9 cellular contexts compared by ENCODE assay signal in genomic region chr17:1647802-1648581, GRCh38. TPM values are rescaled to one million over a fixed set of nuclear protein-coding genes. Genes with fewer than 3 reads are reported as not detected.
DNase-seq lines count a peak whose midpoint lies in the region; ATAC-seq, FAIRE-seq and TF ChIP-seq lines count a peak whose summit lies in the region.
"Had no signal": no experiment of that assay in that cellular context is flagged by ENCODE, and none has a peak within 500 bp of the region (broad histone marks: within the 10 kb centered on the region; RNA-seq: fewer than 3 reads in every experiment).

No MANE protein-coding gene starts in this region.

- H3K23ac ChIP-seq in H1 (ENCODE audit: insufficient read length), result no peak overlapping the region

- H3K27ac ChIP-seq in OCI-LY7 (ENCODE audit: low read depth, low read length, poor library complexity, severe bottlenecking), result no peak overlapping the region
- no peak overlapping the region for H3K27ac ChIP-seq in H1 (ENCODE audit: low read depth, low read length)

- DNase-seq in DMS 273 (lab: John Stamatoyannopoulos, UW; ENCODE audit: unreplicated experiment), result peak; percentile 33
- DNase-seq in DMS 273 treated with DMSO at 0.1 percent for 48 hours (lab: John Stamatoyannopoulos, UW), result no peak
- no peak for DNase-seq in OCI-LY7 (ENCODE audit: low spot score)
- DNase-seq in H1 (ENCODE audit: low read depth in 1 of 2, low spot score in 2 of 2), result peak in 1 of 2 experiments; percentile 85
- DNase-seq in naive B cell, result no peak
- no peak for DNase-seq in NCI-H1048 (lab: John Stamatoyannopoulos, UW)
- no peak for DNase-seq in D721Med (ENCODE audit: insufficient read length, low spot score)

- peak overlapping the region; percentile 40; the same call in 1 of the 2 replicates for H2BK20ac ChIP-seq in H1 (ENCODE audit: low read length)

- H3K36me3 Mint-ChIP-seq in naive B cell, result peaks cover 0 to 2% of the 10 kb centered on the region in 2 donors

- H3K9ac ChIP-seq in H1 (replicated peaks in 1 of 4; ENCODE audit: extremely low read depth in 1 of 4, low read depth in 3 of 4, low read length in 3 of 4), result no peak overlapping the region

- H3K4me2 ChIP-seq in OCI-LY7 (ENCODE audit: low read length), result peak overlapping the region; percentile 49
- peak overlapping the region; percentile 70 to 92 for H3K4me2 ChIP-seq in H1 (ENCODE audit: insufficient read depth in 1 of 2, low read depth in 2 of 2, low read length in 2 of 2)

- H3K4me1 ChIP-seq in OCI-LY7 (ENCODE audit: insufficient read depth, low read length, poor library complexity, severe bottlenecking), result peaks cover 36% of the 10 kb centered on the region
- peaks cover 0 to 39% (median 25%) of the 10 kb centered on the region in 4 experiments; a peak in 6 of 7 replicates for H3K4me1 ChIP-seq in H1 (replicated peaks in 1 of 4; ENCODE audit: control insufficient read depth in 3 of 4, insufficient read depth in 4 of 4, low read length in 3 of 4)

- TF ChIP-seq POLR2A in H1 (IDR thresholded peaks at IDR 0.05; ENCODE audit: control extremely low read depth in 1 of 2, low read depth in 2 of 2, low read length in 2 of 2), result no peak

- no peaks in the 10 kb centered on the region for H3K79me1 ChIP-seq in H1 (ENCODE audit: low read depth, low read length)

- H2BK12ac ChIP-seq in H1 (ENCODE audit: low read depth, low read length), result peak overlapping the region; percentile 60; the same call in 1 of the 2 replicates

- H2AFZ ChIP-seq in OCI-LY7 (ENCODE audit: low read length) (no peak overlapping the region), H1 (ENCODE audit: low read length) (peak overlapping the region; percentile 64; the same call in 1 of the 2 replicates)

- ATAC-seq in naive B cell (ENCODE audit: low read depth in 2 of 2), result no peak
- no peak for ATAC-seq in GM18520 (IDR thresholded peaks at IDR 0.05; ENCODE audit: unreplicated experiment)

- peak overlapping the region; percentile 81 for H2BK15ac ChIP-seq in H1 (ENCODE audit: low read length)

- H4K5ac ChIP-seq in H1 (ENCODE audit: insufficient read length, low read depth, low read length), result no peak overlapping the region

- H3K9me3 ChIP-seq in OCI-LY7 (ENCODE audit: low read length), result no peaks in the 10 kb centered on the region
- no peaks in the 10 kb centered on the region for H3K9me3 ChIP-seq in H1 (ENCODE audit: insufficient read depth in 2 of 2, low read depth in 1 of 2, low read length in 1 of 2)

- CTCF ChIA-PET in OCI-LY7 (lab: Charles Lee; ENCODE audit: unreplicated experiment), result interaction anchor here (0.6 to 1.3 kb wide), 2 partner anchors 69 to 74 kb away, joined by 3 read pairs; no protein-coding TSS in a partner anchor
- CTCF ChIA-PET in H1 (lab: Charles Lee; ENCODE audit: partially characterized antibody), result interaction anchor here (0.6 to 3.0 kb wide), 21 partner anchors 11 to 1280 kb away, joined by 3 to 18 read pairs (median 4); partner anchors contain the start of gene MYO1C

- peak overlapping the region; percentile 61 to 86 (median 74) for H3K4me3 Mint-ChIP-seq in naive B cell

- no peak overlapping the region for H3K56ac ChIP-seq in H1 (replicated peaks; ENCODE audit: insufficient read length, low read depth, low read length)

- H3K9me3 Mint-ChIP-seq in naive B cell, result no peaks in the 10 kb centered on the region

- H4K20me1 ChIP-seq in OCI-LY7 (ENCODE audit: insufficient read depth, low read length) (peaks cover 4% of the 10 kb centered on the region; the same call in 1 of the 2 replicates), H1 (replicated peaks in 1 of 2; ENCODE audit: control insufficient read depth in 1 of 2, insufficient read depth in 2 of 2, low read length in 2 of 2) (peaks cover 9 to 20% of the 10 kb centered on the region in 2 experiments)

- H2AK5ac ChIP-seq in H1 (ENCODE audit: low read depth, low read length), result peak overlapping the region; percentile 84; the same call in 1 of the 2 replicates

- peak overlapping the region; percentile 41; the same call in 1 of the 2 replicates for H4K8ac ChIP-seq in H1 (ENCODE audit: extremely low read depth, insufficient read depth, low read length)

- no peak overlapping the region for H3K14ac ChIP-seq in H1 (ENCODE audit: insufficient read length)

- H3K27ac Mint-ChIP-seq in naive B cell, result peak overlapping the region in 2 of 6 donors; percentile 21 to 52

- TF ChIP-seq RAD21 in H1 (IDR thresholded peaks at IDR 0.05 in 1 of 2, conservative IDR thresholded peaks at IDR 0.05 in 1 of 2; ENCODE audit: low read depth in 2 of 2, low read length in 2 of 2), result peak; percentile 23 to 41; a peak in 3 of 4 replicates

- no peak overlapping the region for H2BK120ac ChIP-seq in H1 (replicated peaks; ENCODE audit: low read depth, low read length)

- no peaks in the 10 kb centered on the region for H3K27me3 Mint-ChIP-seq in naive B cell

- peak overlapping the region; percentile 54 for H4K91ac ChIP-seq in H1 (replicated peaks; ENCODE audit: insufficient read length, low read length)

- TF ChIP-seq EP300 in H1 (IDR thresholded peaks at IDR 0.05; ENCODE audit: borderline replicate concordance in 1 of 2, low read depth in 2 of 2, low read length in 2 of 2), result no peak

- H3K4ac ChIP-seq in H1 (replicated peaks; ENCODE audit: insufficient read length, low read depth, low read length), result no peak overlapping the region

- no peaks in the 10 kb centered on the region for H3K9me2 ChIP-seq in OCI-LY7 (ENCODE audit: insufficient read depth, low read length)

- POLR2A ChIA-PET in OCI-LY7 (lab: Charles Lee) (no interaction called here), H1 (lab: Charles Lee; ENCODE audit: partially characterized antibody) (interaction anchor here (1.7 to 6.5 kb wide), 4 partner anchors 15 to 69 kb away, joined by 4 to 65 read pairs (median 8); partner anchors contain the start of gene SLC43A2)

- H3K36me3 ChIP-seq in OCI-LY7 (ENCODE audit: insufficient read depth, low read length), result peaks cover 43% of the 10 kb centered on the region
- peaks cover 16 to 25% (median 23%) of the 10 kb centered on the region in 4 experiments for H3K36me3 ChIP-seq in H1 (ENCODE audit: control insufficient read depth in 2 of 4, insufficient read depth in 4 of 4, low read length in 3 of 4)

- H3K27me3 ChIP-seq in H1 (replicated peaks in 1 of 4; ENCODE audit: control insufficient read depth in 3 of 4, extremely low read depth in 1 of 4, insufficient read depth in 3 of 4, low read length in 3 of 4), result peaks cover 0 to 19% (median 8%) of the 10 kb centered on the region in 4 experiments; a peak in 5 of 7 replicates

- H2BK5ac ChIP-seq in H1 (ENCODE audit: low read depth, low read length), result peak overlapping the region; percentile 16; the same call in 1 of the 2 replicates

- 46% methylated on average over 29 of the region's 29 CpGs; no CpG with 5 or more reads in 1 of the 2 experiments for WGBS in H1 (ENCODE audit: extremely low coverage in 1 of 2, insufficient coverage in 1 of 2, insufficient read length in 1 of 2, insufficient replicate concordance in 2 of 2, low coverage in 1 of 2, low lambda C conversion rate in 2 of 2, missing lambda C conversion rate in 1 of 2), 2 experiments

- H3K4me3 ChIP-seq in OCI-LY7 (ENCODE audit: low read depth, low read length, poor library complexity, severe bottlenecking) (peak overlapping the region; percentile 4), H1 (ENCODE audit: extremely low read depth in 1 of 4, insufficient read depth in 2 of 4, low read depth in 3 of 4, low read length in 4 of 4) (peak overlapping the region; percentile 37 to 71 (median 47))

- BruUV-seq in OCI-LY7 (replicated peaks; lab: Mats Ljungman, UMichigan), result no TSS peak

- peak overlapping the region; percentile 24 for H3K18ac ChIP-seq in H1 (ENCODE audit: extremely low read depth, low read length)

- peaks cover 12% of the 10 kb centered on the region; the same call in 1 of the 2 replicates for H3K23me2 ChIP-seq in H1 (ENCODE audit: low read depth, low read length)

- no peak for FAIRE-seq in H1 (lab: Jason Lieb, UNC)
- FAIRE-seq in D721Med (lab: Jason Lieb, UNC), result no peak
- FAIRE-seq: A204.1 had no signal

- peaks cover 32 to 46% (median 33%) of the 10 kb centered on the region in 3 donors for H3K4me1 Mint-ChIP-seq in naive B cell

- intact Hi-C loops in OCI-LY7 (cut with micrococcal nuclease; ENCODE audit: unreplicated experiment), result loop anchor here (5.0 kb wide), 1 partner anchor 76 kb away; no protein-coding TSS in a partner anchor

- H3K79me2 ChIP-seq in OCI-LY7 (ENCODE audit: insufficient read depth, low read depth, low read length), result no peaks in the 10 kb centered on the region
- H3K79me2 ChIP-seq in H1 (ENCODE audit: control insufficient read depth in 1 of 2, insufficient read depth in 2 of 2, low read length in 2 of 2), result no peaks in the 10 kb centered on the region

- no peak for TF ChIP-seq CTCF in OCI-LY7 (conservative IDR thresholded peaks at IDR 0.05; ENCODE audit: low read length)
- peak; percentile 63 to 72 (median 70) for TF ChIP-seq CTCF in H1 (IDR thresholded peaks at IDR 0.05; ENCODE audit: control extremely low read depth in 1 of 3, insufficient read depth in 1 of 3, low read depth in 1 of 3, low read length in 3 of 3)
- TF ChIP-seq CTCF in D721Med (IDR thresholded peaks at IDR 0.05; ENCODE audit: insufficient read depth, missing control alignments), result no peak

RNA-seq across cellular contexts. Expression of gene RILP, which starts 1.7 kb away (rescaled TPM):
- 0.82 and 3.2 TPM in 2 replicates for total RNA-seq in OCI-LY7 (2014; rRNA removed; shearing (Covaris generic))
- 0.59 and 1.2 TPM in 2 replicates for total RNA-seq in OCI-LY7 (2022)
- total RNA-seq in H1 (2021; fragmentation: NEBNext Ultra II Directional; extraction: Animal tissue kit (Norgen Biotek cat#: 25700)), result 6.0 and 7.2 TPM in 2 replicates
- polyA plus RNA-seq in H1 (2011; rRNA removed) (6.8 and 10.3 TPM in 2 replicates), naive B cell (ENCODE audit: low read depth in 6 of 6) (1 to 10 TPM in 4 of 6 donors, under 1 TPM in 1, not detected in 1; 0.97 to 1.9 (median 1.3) TPM)
- polyA plus RNA-seq in H1 (2011; cell fraction: cytosol; rRNA removed), result 8.8 TPM
- polyA plus RNA-seq in H1 (2011; cell fraction: nucleus; rRNA removed), result 8.7 TPM
- polyA plus RNA-seq in H1 (2012, experiment 1 of 2), result 5.5 to 9.1 TPM (median 7.5 TPM) in 4 replicates
- 5.8 TPM for polyA plus RNA-seq in H1 (2012, experiment 2 of 2)
- 13.2 TPM for polyA plus RNA-seq in H1 (2013, experiment 1 of 2)
- polyA plus RNA-seq in H1 (2013, experiment 2 of 2), result 13.9 TPM
- 2.0 and 3.0 TPM in 2 replicates for polyA minus RNA-seq in H1 (2011; rRNA and poly(A)+ RNA removed)
- polyA minus RNA-seq in H1 (2011; cell fraction: cytosol; rRNA and poly(A)+ RNA removed), result 3.5 TPM
- polyA minus RNA-seq in H1 (2011; cell fraction: nucleus; rRNA and poly(A)+ RNA removed), result 3.0 TPM

RNA-seq across cellular contexts. Expression of gene SCARF1, which starts 2.5 kb away (rescaled TPM):
- 0.19 and 0.31 TPM in 2 replicates for total RNA-seq in OCI-LY7 (2014; rRNA removed; shearing (Covaris generic))
- total RNA-seq in OCI-LY7 (2022), result 0.29 and 0.41 TPM in 2 replicates
- 1.6 TPM in 2 replicates for total RNA-seq in H1 (2021; fragmentation: NEBNext Ultra II Directional; extraction: Animal tissue kit (Norgen Biotek cat#: 25700))
- polyA plus RNA-seq in H1 (2011; rRNA removed) (1.1 and 1.5 TPM in 2 replicates), naive B cell (ENCODE audit: low read depth in 6 of 6) (under 1 TPM in 2 of 6 donors, not detected in 4; 0.13 to 0.32 TPM)
- 0.98 TPM for polyA plus RNA-seq in H1 (2011; cell fraction: cytosol; rRNA removed)
- polyA plus RNA-seq in H1 (2011; cell fraction: nucleus; rRNA removed), result 3.0 TPM
- polyA plus RNA-seq in H1 (2012, experiment 1 of 2), result 0.55 to 1.3 TPM (median 0.90 TPM) in 4 replicates
- 0.55 TPM for polyA plus RNA-seq in H1 (2012, experiment 2 of 2)
- 3.5 TPM for polyA plus RNA-seq in H1 (2013, experiment 1 of 2)
- polyA plus RNA-seq in H1 (2013, experiment 2 of 2), result 3.3 TPM
- polyA minus RNA-seq in H1 (2011; rRNA and poly(A)+ RNA removed), result 0.49 and 0.50 TPM in 2 replicates
- polyA minus RNA-seq in H1 (2011; cell fraction: cytosol; rRNA and poly(A)+ RNA removed), result not detected
- 1.5 TPM for polyA minus RNA-seq in H1 (2011; cell fraction: nucleus; rRNA and poly(A)+ RNA removed)

RNA-seq across cellular contexts. Expression of gene SLC43A2, which starts 19.4 kb away (rescaled TPM):
- total RNA-seq in OCI-LY7 (2014; rRNA removed; shearing (Covaris generic)), result 9.2 and 16.7 TPM in 2 replicates
- total RNA-seq in OCI-LY7 (2022), result 16.6 and 17.1 TPM in 2 replicates
- 6.6 and 7.8 TPM in 2 replicates for total RNA-seq in H1 (2021; fragmentation: NEBNext Ultra II Directional; extraction: Animal tissue kit (Norgen Biotek cat#: 25700))
- polyA plus RNA-seq in H1 (2011; rRNA removed), result 10.5 and 12.6 TPM in 2 replicates
- 7.7 TPM for polyA plus RNA-seq in H1 (2011; cell fraction: cytosol; rRNA removed)
- polyA plus RNA-seq in H1 (2011; cell fraction: nucleus; rRNA removed), result 9.0 TPM
- polyA plus RNA-seq in H1 (2012, experiment 1 of 2), result 8.7 to 10.6 TPM (median 9.4 TPM) in 4 replicates
- 9.0 TPM for polyA plus RNA-seq in H1 (2012, experiment 2 of 2)
- polyA plus RNA-seq in H1 (2013, experiment 1 of 2), result 9.4 TPM
- polyA plus RNA-seq in H1 (2013, experiment 2 of 2), result 9.7 TPM
- 7.8 and 10.8 TPM in 2 replicates for polyA minus RNA-seq in H1 (2011; rRNA and poly(A)+ RNA removed)
- 10.0 TPM for polyA minus RNA-seq in H1 (2011; cell fraction: cytosol; rRNA and poly(A)+ RNA removed)
- polyA minus RNA-seq in H1 (2011; cell fraction: nucleus; rRNA and poly(A)+ RNA removed), result 8.6 TPM
- polyA plus RNA-seq in naive B cell (ENCODE audit: low read depth in 6 of 6), result 10 to 100 TPM; 18.4 to 36.4 (median 29.1) TPM

RNA-seq across cellular contexts. Expression of gene PRPF8, which starts 36.7 kb away (rescaled TPM):
- total RNA-seq in OCI-LY7 (2014; rRNA removed; shearing (Covaris generic)), result 108 and 162 TPM in 2 replicates
- 404 and 427 TPM in 2 replicates for total RNA-seq in OCI-LY7 (2022)
- total RNA-seq in H1 (2021; fragmentation: NEBNext Ultra II Directional; extraction: Animal tissue kit (Norgen Biotek cat#: 25700)), result 328 and 329 TPM in 2 replicates
- polyA plus RNA-seq in H1 (2011; rRNA removed) (271 and 337 TPM in 2 replicates), naive B cell (ENCODE audit: low read depth in 6 of 6) (100 to 1,000 TPM in 5 of 6 donors, 10 to 100 TPM in 1; 54.2 to 184 (median 139) TPM)
- polyA plus RNA-seq in H1 (2011; cell fraction: cytosol; rRNA removed), result 171 TPM
- polyA plus RNA-seq in H1 (2011; cell fraction: nucleus; rRNA removed), result 475 TPM
- polyA plus RNA-seq in H1 (2012, experiment 1 of 2), result 269 to 356 TPM (median 294 TPM) in 4 replicates
- polyA plus RNA-seq in H1 (2012, experiment 2 of 2), result 746 TPM
- 148 TPM for polyA plus RNA-seq in H1 (2013, experiment 1 of 2)
- polyA plus RNA-seq in H1 (2013, experiment 2 of 2), result 123 TPM
- polyA minus RNA-seq in H1 (2011; rRNA and poly(A)+ RNA removed), result 610 and 698 TPM in 2 replicates
- 338 TPM for polyA minus RNA-seq in H1 (2011; cell fraction: cytosol; rRNA and poly(A)+ RNA removed)
- polyA minus RNA-seq in H1 (2011; cell fraction: nucleus; rRNA and poly(A)+ RNA removed), result 277 TPM

Comparison
In these comparisons a context has a peak if more than half of its experiments do, and no peak if none do; other contexts are left out.
1. CTCF ChIP-seq: peak in H1 (3 of 3); none in OCI-LY7 (single experiment) and D721Med (single experiment).